In the genomic region with DNA sequence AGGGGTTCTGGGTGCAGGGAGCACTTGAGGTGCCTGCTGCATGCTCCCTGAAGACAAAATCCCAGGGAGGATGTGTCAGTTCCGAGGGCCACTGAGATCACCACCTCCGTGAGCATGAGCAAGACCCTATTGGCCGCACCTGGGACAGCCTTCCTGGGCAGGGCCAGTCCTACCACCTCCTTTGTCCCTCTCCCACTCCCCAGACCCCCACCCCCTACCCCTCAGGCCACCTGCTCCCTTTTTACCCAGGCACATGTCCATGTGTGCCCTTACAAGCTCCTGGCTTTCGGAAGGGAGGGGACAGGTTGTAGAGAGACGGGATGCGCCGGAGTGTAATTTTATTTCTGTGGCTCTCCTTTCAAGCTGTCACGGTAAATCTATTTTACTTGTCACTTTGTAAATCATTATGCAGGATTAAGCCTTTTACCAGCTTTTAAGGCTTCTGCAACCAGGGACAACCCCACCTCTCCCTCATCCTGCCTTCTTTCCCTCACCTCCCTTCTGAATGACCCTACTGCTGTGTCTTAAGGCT, we compare ENCODE assay signal across 18 cellular contexts. TPM values are rescaled to one million over a fixed set of nuclear protein-coding genes. Genes with fewer than 3 reads are reported as not detected.
DNase-seq lines count a peak whose midpoint lies in the region; ATAC-seq, FAIRE-seq and TF ChIP-seq lines count a peak whose summit lies in the region.
"Had no signal": no experiment of that assay in that cellular context is flagged by ENCODE, and none has a peak within 500 bp of the region (broad histone marks: within the 10 kb centered on the region; RNA-seq: fewer than 3 reads in every experiment).

No MANE protein-coding gene starts in this region.

- no peaks in the 10 kb centered on the region for H3K36me3 Mint-ChIP-seq in T-helper 17 cell (ENCODE audit: low read depth)
- no peaks in the 10 kb centered on the region for H3K36me3 Mint-ChIP-seq in activated CD4-positive, alpha-beta memory T cell treated with anti-CD3 and anti-CD28 coated beads for 36 hours
- H3K36me3 Mint-ChIP-seq: immature natural killer cell; naive thymus-derived CD4-positive, alpha-beta T cell had no signal

- peak overlapping the region; percentile 85 for H3K27ac Mint-ChIP-seq in T-helper 17 cell
- no peak overlapping the region for H3K27ac Mint-ChIP-seq in activated CD4-positive, alpha-beta memory T cell treated with anti-CD3 and anti-CD28 coated beads for 36 hours

- no peak overlapping the region for H2AK5ac ChIP-seq in neuronal stem cell (ENCODE audit: low read depth, low read length)

- H2BK120ac ChIP-seq in neuronal stem cell (ENCODE audit: low read depth, low read length): no peak overlapping the region

- no peak overlapping the region for H3K4me2 ChIP-seq in neuronal stem cell (ENCODE audit: insufficient read depth, low read length, poor library complexity, severe bottlenecking)

- no peak overlapping the region for H3K4ac ChIP-seq in neuronal stem cell (ENCODE audit: low read length)

- no peak for FAIRE-seq in GM12892 (lab: Jason Lieb, UNC)
- FAIRE-seq: small intestine had no signal

- no peaks in the 10 kb centered on the region for H3K36me3 ChIP-seq in HEK293 (ENCODE audit: control insufficient read depth in 2 of 2, insufficient read depth in 1 of 2, low read length in 2 of 2)
- peaks cover 0 to 30% of the 10 kb centered on the region in 2 donors for H3K36me3 ChIP-seq in neuronal stem cell (replicated peaks in 1 of 2; ENCODE audit: control insufficient read depth in 2 of 2, insufficient read depth in 2 of 2, low read length in 2 of 2)
- H3K36me3 ChIP-seq: thoracic aorta had no signal

- CTCF ChIA-PET in HEK293 (lab: Yijun Ruan, JAX): interaction anchor here (1.3 kb wide), 1 partner anchor 106 kb away, joined by 3 read pairs; no protein-coding TSS in a partner anchor
- CTCF ChIA-PET in activated CD4-positive, alpha-beta memory T cell treated with anti-CD3 and anti-CD28 coated beads for 36 hours (lab: Charles Lee): no interaction called here

- H3K4me3 ChIP-seq in HEK293 (ENCODE audit: low read depth, low read length): no peak overlapping the region
- H3K4me3 ChIP-seq in neuronal stem cell (ENCODE audit: low read length in 2 of 2): no peak overlapping the region
- H3K4me3 ChIP-seq: thoracic aorta had no signal

- H2AFZ ChIP-seq in neuronal stem cell (ENCODE audit: low read length): no peak overlapping the region

- H3K4me3 Mint-ChIP-seq in T-helper 17 cell: no peak overlapping the region
- no peak overlapping the region for H3K4me3 Mint-ChIP-seq in activated CD4-positive, alpha-beta memory T cell treated with anti-CD3 and anti-CD28 coated beads for 36 hours
- H3K4me3 Mint-ChIP-seq: HFFc6; naive thymus-derived CD4-positive, alpha-beta T cell had no signal

- H3K18ac ChIP-seq in neuronal stem cell (ENCODE audit: low read length): no peak overlapping the region

- no peaks in the 10 kb centered on the region for H3K4me1 ChIP-seq in HEK293 (ENCODE audit: control insufficient read depth, insufficient read depth, low read length)
- peaks cover 4 to 6% of the 10 kb centered on the region in 2 donors for H3K4me1 ChIP-seq in neuronal stem cell (ENCODE audit: control insufficient read depth in 2 of 2, insufficient read depth in 1 of 2, low read depth in 1 of 2, low read length in 2 of 2)

- no CpG with 5 or more reads among the region's 8 CpGs for WGBS in neuronal stem cell (ENCODE audit: extremely low coverage in 2 of 2, insufficient read length in 2 of 2, insufficient replicate concordance in 1 of 2), 2 donors

- peaks cover 27% of the 10 kb centered on the region for H3K79me1 ChIP-seq in neuronal stem cell (ENCODE audit: low read depth, low read length)

- POLR2A ChIA-PET in HEK293 (lab: Yijun Ruan, JAX): no interaction called here
- POLR2A ChIA-PET in activated CD4-positive, alpha-beta memory T cell treated with anti-CD3 and anti-CD28 coated beads for 36 hours (lab: Charles Lee): no interaction called here

- DNase-seq in DMS 273 (lab: John Stamatoyannopoulos, UW; ENCODE audit: unreplicated experiment): peak; percentile 31
- DNase-seq in DMS 273 treated with DMSO at 0.1 percent for 48 hours (lab: John Stamatoyannopoulos, UW): no peak
- DNase-seq in T-helper 17 cell: no peak
- no peak for DNase-seq in neuronal stem cell (ENCODE audit: low spot score)
- no peak for DNase-seq in GM12892 (ENCODE audit: insufficient read length)
- DNase-seq in activated CD4-positive, alpha-beta memory T cell treated with anti-CD3 and anti-CD28 coated beads for 36 hours: no peak
- DNase-seq: caudate nucleus; effector CD4-positive, alpha-beta T cell; HFFc6; immature natural killer cell; naive thymus-derived CD4-positive, alpha-beta T cell; small intestine; stimulated activated CD4-positive, alpha-beta T cell treated with anti-CD3 and anti-CD28 coated beads, Interleukin-4, amount 100 ng/mL, for 4 hours had no signal

- H2BK12ac ChIP-seq in neuronal stem cell (ENCODE audit: low read length): no peak overlapping the region

- H2BK5ac ChIP-seq in neuronal stem cell (ENCODE audit: low read length): no peak overlapping the region

- no peak overlapping the region for H4K8ac ChIP-seq in neuronal stem cell (ENCODE audit: low read depth, low read length)

- no peak for TF ChIP-seq CTCF in HEK293 (tag by site-specific recombination; IDR thresholded peaks at IDR 0.05)

- H3K14ac ChIP-seq in neuronal stem cell (ENCODE audit: low read length): peak overlapping the region; percentile 31

- H3K23ac ChIP-seq in neuronal stem cell (ENCODE audit: low read depth, low read length, poor library complexity): no peak overlapping the region

- H3K9me3 ChIP-seq in HEK293 (ENCODE audit: control insufficient read depth, insufficient read depth, low read depth, low read length) (no peaks in the 10 kb centered on the region), T-helper 17 cell (ENCODE audit: control insufficient read depth, low read length, poor library complexity, severe bottlenecking) (no peaks in the 10 kb centered on the region), neuronal stem cell (replicated peaks in 1 of 2; ENCODE audit: control insufficient read depth in 2 of 2, insufficient read depth in 1 of 2, low read depth in 1 of 2, low read length in 2 of 2) (no peaks in the 10 kb centered on the region)
- H3K9me3 ChIP-seq: BE2C, thoracic aorta had no signal

- no peak overlapping the region for H3K27ac ChIP-seq in HEK293 (ENCODE audit: extremely low read depth, low read depth, low read length)
- no peak overlapping the region for H3K27ac ChIP-seq in neuronal stem cell (replicated peaks; ENCODE audit: low read length)
- H3K27ac ChIP-seq: 22Rv1, thoracic aorta had no signal

- intact Hi-C loops in activated CD4-positive, alpha-beta memory T cell treated with anti-CD3 and anti-CD28 coated beads for 36 hours (cut with micrococcal nuclease): no loop called here

- H3K27me3 Mint-ChIP-seq in T-helper 17 cell: no peaks in the 10 kb centered on the region
- H3K27me3 Mint-ChIP-seq in activated CD4-positive, alpha-beta memory T cell treated with anti-CD3 and anti-CD28 coated beads for 36 hours: no peaks in the 10 kb centered on the region
- H3K27me3 Mint-ChIP-seq: naive thymus-derived CD4-positive, alpha-beta T cell had no signal

- no peaks in the 10 kb centered on the region for H3K9me3 Mint-ChIP-seq in activated CD4-positive, alpha-beta memory T cell treated with anti-CD3 and anti-CD28 coated beads for 36 hours
- H3K9me3 Mint-ChIP-seq: HFFc6; immature natural killer cell; naive thymus-derived CD4-positive, alpha-beta T cell had no signal

- ATAC-seq in T-helper 17 cell (no peak), HG02623 (IDR thresholded peaks at IDR 0.05; ENCODE audit: unreplicated experiment) (no peak)
- ATAC-seq: naive thymus-derived CD4-positive, alpha-beta T cell had no signal

- H4K91ac ChIP-seq in neuronal stem cell (ENCODE audit: low read depth, low read length, poor library complexity): no peak overlapping the region

- no peaks in the 10 kb centered on the region for H3K27me3 ChIP-seq in neuronal stem cell (ENCODE audit: control insufficient read depth in 3 of 3, insufficient read depth in 3 of 3, low read depth in 1 of 3, low read length in 3 of 3)
- H3K27me3 ChIP-seq: BE2C had no signal

- H2BK15ac ChIP-seq in neuronal stem cell (ENCODE audit: low read length): no peak overlapping the region

- peaks cover 44% of the 10 kb centered on the region for H3K4me1 Mint-ChIP-seq in T-helper 17 cell
- H3K4me1 Mint-ChIP-seq in activated CD4-positive, alpha-beta memory T cell treated with anti-CD3 and anti-CD28 coated beads for 36 hours (ENCODE audit: low read depth): peaks cover 34% of the 10 kb centered on the region

- no peak overlapping the region for H3K9ac ChIP-seq in neuronal stem cell (ENCODE audit: low read depth, low read length, poor library complexity)

- TF ChIP-seq POLR2A in GM12892 (IDR thresholded peaks at IDR 0.05; ENCODE audit: low read depth, low read length): no peak

TF ChIP-seq in HEK293, 187 proteins besides CTCF, POLR2A, EP300 and RAD21:
- peak; percentile 38; the same call in 1 of the 2 replicates for TF ChIP-seq WT1 (tag by site-specific recombination; IDR thresholded peaks at IDR 0.05)
- TF ChIP-seq MYNN (tag by site-specific recombination; IDR thresholded peaks at IDR 0.05; ENCODE audit: borderline replicate concordance): no peak

RNA-seq across cellular contexts. Expression of gene ZMIZ1, which starts 20.9 kb away (rescaled TPM):
- 10 to 100 TPM; 30.0 to 34.0 TPM for total RNA-seq in T-helper 17 cell
- polyA plus RNA-seq in neuronal stem cell (2013, experiment 1 of 2): 21.6 TPM
- 24.3 TPM for polyA plus RNA-seq in neuronal stem cell (2013, experiment 2 of 2)
- 30.7 TPM for polyA plus RNA-seq in GM12892 (2012; ENCODE audit: missing spikeins)
- 10 to 100 TPM; 28.5 to 29.2 TPM for total RNA-seq in activated CD4-positive, alpha-beta memory T cell treated with anti-CD3 and anti-CD28 coated beads for 36 hours
